Comparison of ENCODE assay signal across 8 cellular contexts in the genomic region with DNA sequence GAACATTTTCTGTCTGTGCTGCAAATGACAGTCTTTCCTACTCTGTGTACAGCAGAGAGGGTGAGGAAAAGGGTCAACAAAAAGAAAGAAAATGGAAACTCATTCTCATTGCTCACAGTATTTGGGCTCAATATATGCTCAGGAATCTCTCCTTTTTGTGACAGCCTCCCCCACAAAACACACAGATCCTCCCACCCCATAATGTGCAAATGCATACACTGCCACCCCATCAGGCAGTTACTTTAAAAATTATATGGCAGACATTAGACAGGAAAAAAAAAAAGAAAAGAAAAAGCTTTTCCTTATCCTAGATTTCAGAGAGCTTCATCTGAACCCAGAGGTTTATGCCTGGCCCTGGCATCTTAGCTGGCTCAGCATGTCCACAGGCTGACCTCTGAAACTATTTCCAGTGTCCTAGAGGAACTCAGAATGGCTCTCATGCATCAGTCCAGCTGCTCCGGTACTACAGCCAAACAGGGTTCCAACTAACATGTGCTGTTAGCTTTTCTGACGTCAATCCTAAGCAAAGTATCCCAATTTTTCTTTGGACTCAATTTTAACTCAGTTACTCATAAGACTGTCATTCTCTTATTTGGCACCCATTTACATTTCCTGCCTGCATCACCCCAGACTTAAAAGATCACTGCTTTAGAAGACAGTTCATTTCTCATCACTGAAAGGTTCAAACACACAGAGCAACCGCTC.
A peak's percentile ranks its signal among the peaks of the same experiment; 100 is the strongest.
DNase-seq lines count a peak whose midpoint lies in the region; ATAC-seq, FAIRE-seq and TF ChIP-seq lines count a peak whose summit lies in the region.

No MANE protein-coding gene starts in this region.

- ATAC-seq in naive thymus-derived CD8-positive, alpha-beta T cell: peak; percentile 44 to 55
- ATAC-seq in GM19035 (IDR thresholded peaks at IDR 0.05; ENCODE audit: unreplicated experiment) (no peak), HG03097 (IDR thresholded peaks at IDR 0.05; ENCODE audit: low FRiP score, unreplicated experiment) (no peak), HG03342 (IDR thresholded peaks at IDR 0.05; ENCODE audit: unreplicated experiment) (no peak)

- peak overlapping the region; percentile 22 to 89 (median 85) for H3K27ac Mint-ChIP-seq in naive thymus-derived CD8-positive, alpha-beta T cell

- peak overlapping the region; percentile 19 for H3K4me2 ChIP-seq in endothelial cell of umbilical vein (ENCODE audit: insufficient read depth, low read length)

- FAIRE-seq in endothelial cell of umbilical vein (lab: Jason Lieb, UNC): peak; percentile 4

- H4K20me1 ChIP-seq in endothelial cell of umbilical vein (replicated peaks; ENCODE audit: control insufficient read depth, extremely low read depth, insufficient read depth, low read length): peaks cover 15% of the 10 kb centered on the region

- peaks cover 100% of the 10 kb centered on the region for H3K79me2 ChIP-seq in endothelial cell of umbilical vein (ENCODE audit: control insufficient read depth, insufficient read depth, low read length)

- H2AFZ ChIP-seq in endothelial cell of umbilical vein (ENCODE audit: low read depth, low read length): no peak overlapping the region

- H3K9ac ChIP-seq in endothelial cell of umbilical vein (replicated peaks; ENCODE audit: extremely low read depth, insufficient read depth, low read length): no peak overlapping the region

- CTCF ChIA-PET in endothelial cell of umbilical vein (lab: Charles Lee): interaction anchor here (0.9 to 2.5 kb wide), 9 partner anchors 10 to 117 kb away, joined by 3 to 9 read pairs (median 5); no protein-coding TSS in a partner anchor

- H3K4me3 Mint-ChIP-seq in naive thymus-derived CD8-positive, alpha-beta T cell: peak overlapping the region; percentile 64 to 84 (median 76)

- H3K9me1 ChIP-seq in endothelial cell of umbilical vein (replicated peaks; ENCODE audit: control insufficient read depth, extremely low read depth, insufficient read depth, low read length): peaks cover 5% of the 10 kb centered on the region

- POLR2A ChIA-PET in endothelial cell of umbilical vein (lab: Charles Lee): interaction anchor here (0.6 kb wide), 1 partner anchor 772 kb away, joined by 7 read pairs; no protein-coding TSS in a partner anchor
- POLR2A ChIA-PET in naive thymus-derived CD8-positive, alpha-beta T cell (lab: Charles Lee): interaction anchor here (1.3 kb wide), 1 partner anchor 12 kb away, joined by 3 read pairs; no protein-coding TSS in a partner anchor

- H3K4me1 ChIP-seq in Peyer's patch (peaks cover 0 to 18% (median 7%) of the 10 kb centered on the region in 4 donors), endothelial cell of umbilical vein (ENCODE audit: control insufficient read depth, extremely low read depth, insufficient read depth, low read length) (peaks cover 48% of the 10 kb centered on the region)

- TF ChIP-seq POLR2A in Peyer's patch (IDR thresholded peaks at IDR 0.05) (no peak), endothelial cell of umbilical vein (IDR thresholded peaks at IDR 0.05; ENCODE audit: low read depth, low read length) (no peak)

- H3K36me3 ChIP-seq in Peyer's patch: no peaks in the 10 kb centered on the region
- H3K36me3 ChIP-seq in endothelial cell of umbilical vein (ENCODE audit: control insufficient read depth in 2 of 2, extremely low read depth in 1 of 2, insufficient read depth in 2 of 2, low read length in 2 of 2): no peaks in the 10 kb centered on the region

- intact Hi-C loops in endothelial cell of umbilical vein (cut with micrococcal nuclease): no loop called here

- no peak overlapping the region for H3K4me3 ChIP-seq in Peyer's patch
- no peak overlapping the region for H3K4me3 ChIP-seq in endothelial cell of umbilical vein (replicated peaks in 1 of 3; ENCODE audit: insufficient read depth in 1 of 3, low read depth in 1 of 3, low read length in 3 of 3)

- peaks cover 36 to 91% (median 87%) of the 10 kb centered on the region in 4 donors for H3K4me1 Mint-ChIP-seq in naive thymus-derived CD8-positive, alpha-beta T cell

- no peaks in the 10 kb centered on the region for H3K27me3 Mint-ChIP-seq in naive thymus-derived CD8-positive, alpha-beta T cell

- BruUV-seq in endothelial cell of umbilical vein (replicated peaks; lab: Mats Ljungman, UMichigan): no TSS peak

- H3K36me3 Mint-ChIP-seq in naive thymus-derived CD8-positive, alpha-beta T cell: peaks cover 0 to 4% (median 3%) of the 10 kb centered on the region in 3 donors

- TF ChIP-seq CTCF in Peyer's patch (IDR thresholded peaks at IDR 0.05): no peak
- TF ChIP-seq CTCF in endothelial cell of umbilical vein (IDR thresholded peaks at IDR 0.05; ENCODE audit: extremely low read depth in 1 of 2, insufficient read depth in 1 of 2, low read depth in 1 of 2, low read length in 2 of 2): no peak

- dilution Hi-C loops in endothelial cell of umbilical vein (cut with MboI; ENCODE audit: extremely low pct_ligation_motif_present, low sequenced_read_pairs): no loop called here

- no peaks in the 10 kb centered on the region for H3K9me3 Mint-ChIP-seq in naive thymus-derived CD8-positive, alpha-beta T cell

- H3K9me3 ChIP-seq in Peyer's patch (no peaks in the 10 kb centered on the region), endothelial cell of umbilical vein (replicated peaks; ENCODE audit: control insufficient read depth, insufficient read depth, low read length) (no peaks in the 10 kb centered on the region)

- H3K27ac ChIP-seq in Peyer's patch: peak overlapping the region; percentile 53 to 79 (median 70)
- H3K27ac ChIP-seq in endothelial cell of umbilical vein (ENCODE audit: insufficient read depth, low read depth, low read length): peak overlapping the region; percentile 51

- DNase-seq in AG08395 (ENCODE audit: low spot score) (peak; percentile 80), Peyer's patch (peak in 1 of 3 donors; percentile 77), endothelial cell of umbilical vein (ENCODE audit: low read depth, low spot score) (peak; percentile 58), SIG-M5 (lab: John Stamatoyannopoulos, UW) (no peak)
- no peak for DNase-seq in naive thymus-derived CD8-positive, alpha-beta T cell

- H3K27me3 ChIP-seq in Peyer's patch: no peaks in the 10 kb centered on the region
- H3K27me3 ChIP-seq in endothelial cell of umbilical vein (ENCODE audit: control insufficient read depth in 2 of 2, insufficient read depth in 2 of 2, low read length in 2 of 2): no peaks in the 10 kb centered on the region

TF ChIP-seq in endothelial cell of umbilical vein, 7 proteins besides CTCF, POLR2A, EP300 and RAD21:
- TF ChIP-seq FOS (IDR thresholded peaks at IDR 0.05; ENCODE audit: borderline replicate concordance, insufficient read depth, low read length) (peak; percentile 17), MYC (IDR thresholded peaks at IDR 0.05; ENCODE audit: low read depth, low read length) (no peak)

Comparison
In these comparisons a context has a peak if more than half of its experiments do, and no peak if none do; other contexts are left out.
1. DNase-seq: peak in AG08395 (single experiment) and endothelial cell of umbilical vein (single experiment); none in naive thymus-derived CD8-positive, alpha-beta T cell (0 of 10) and SIG-M5 (single experiment).
2. ATAC-seq: peak in naive thymus-derived CD8-positive, alpha-beta T cell (2 of 2); none in GM19035 (single experiment), HG03097 (single experiment) and HG03342 (single experiment).